ENCODE assay signal across 11 cellular contexts in the genomic region with DNA sequence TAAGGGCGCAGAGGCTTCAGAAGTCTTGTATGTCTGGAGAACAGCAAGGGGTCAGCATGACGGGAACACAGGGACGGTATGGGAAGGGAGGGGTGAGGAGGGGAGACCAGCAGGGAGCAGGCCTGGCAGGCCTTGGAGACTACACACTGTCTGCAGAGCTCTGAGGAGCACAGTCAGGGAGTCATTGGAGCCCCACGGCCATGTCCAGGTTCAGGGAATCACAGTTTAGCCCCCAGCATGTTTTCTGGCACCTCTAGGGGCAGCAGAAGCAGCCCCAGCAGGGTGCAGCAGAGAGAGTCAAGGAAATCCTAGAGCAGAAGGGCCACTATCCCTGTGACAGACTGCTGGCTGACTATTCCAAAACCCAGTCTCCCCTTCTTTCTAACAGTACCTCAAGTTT. TPM values are rescaled to one million over a fixed set of nuclear protein-coding genes. Genes with fewer than 3 reads are reported as not detected.
DNase-seq lines count a peak whose midpoint lies in the region.
"Had no signal": no experiment of that assay in that cellular context is flagged by ENCODE, and none has a peak within 500 bp of the region (broad histone marks: within the 10 kb centered on the region; RNA-seq: fewer than 3 reads in every experiment).

No MANE protein-coding gene starts in this region.

- H3K27me3 ChIP-seq in neuronal stem cell (ENCODE audit: control insufficient read depth in 3 of 3, insufficient read depth in 3 of 3, low read depth in 1 of 3, low read length in 3 of 3), result peaks cover 3 to 39% (median 16%) of the 10 kb centered on the region in 3 experiments
- H3K27me3 ChIP-seq in CD4-positive, alpha-beta memory T cell (ENCODE audit: insufficient read depth, low read length), result no peaks in the 10 kb centered on the region
- H3K27me3 ChIP-seq: pancreas had no signal

- POLR2A ChIA-PET in CD4-positive, alpha-beta memory T cell (lab: Charles Lee; ENCODE audit: partially characterized antibody), result no interaction called here

- no peak for DNase-seq in activated T-cell treated with anti-CD3 and anti-CD28 coated beads, Interleukin-2, amount 50 U/mL, for 24 hours
- DNase-seq in activated T-cell treated with anti-CD3 and anti-CD28 coated beads for 4 hours (no peak), HuH-7 (ENCODE audit: low spot score) (peak; percentile 62), neuronal stem cell (ENCODE audit: low spot score) (no peak), NCI-H187 (lab: John Stamatoyannopoulos, UW) (no peak), GM19238 (ENCODE audit: insufficient read length, low spot score) (no peak)
- DNase-seq in activated naive CD8-positive, alpha-beta T cell treated with anti-CD3 and anti-CD28 coated beads for 36 hours, result no peak
- DNase-seq in CD4-positive, alpha-beta memory T cell, result no peak
- DNase-seq: immature natural killer cell, pancreas had no signal

- no peak overlapping the region for H3K4me3 ChIP-seq in neuronal stem cell (ENCODE audit: low read length in 2 of 2)
- no peak overlapping the region for H3K4me3 ChIP-seq in CD4-positive, alpha-beta memory T cell (ENCODE audit: low read length in 2 of 2)
- H3K4me3 ChIP-seq: pancreas had no signal

- no peak overlapping the region for H3K23ac ChIP-seq in neuronal stem cell (ENCODE audit: low read depth, low read length, poor library complexity)

- H2BK120ac ChIP-seq in neuronal stem cell (ENCODE audit: low read depth, low read length), result no peak overlapping the region

- no peak overlapping the region for H4K8ac ChIP-seq in neuronal stem cell (ENCODE audit: low read depth, low read length)

- intact Hi-C loops in CD4-positive, alpha-beta memory T cell (cut with micrococcal nuclease), result no loop called here

- H3K4ac ChIP-seq in neuronal stem cell (ENCODE audit: low read length), result no peak overlapping the region

- no peaks in the 10 kb centered on the region for H3K9me3 ChIP-seq in neuronal stem cell (replicated peaks in 1 of 2; ENCODE audit: control insufficient read depth in 2 of 2, insufficient read depth in 1 of 2, low read depth in 1 of 2, low read length in 2 of 2)
- H3K9me3 ChIP-seq in CD4-positive, alpha-beta memory T cell (ENCODE audit: control insufficient read depth in 1 of 2, low read length in 2 of 2), result no peaks in the 10 kb centered on the region
- H3K9me3 ChIP-seq: pancreas had no signal

- H3K36me3 ChIP-seq in neuronal stem cell (replicated peaks in 1 of 2; ENCODE audit: control insufficient read depth in 2 of 2, insufficient read depth in 2 of 2, low read length in 2 of 2), result no peaks in the 10 kb centered on the region
- H3K36me3 ChIP-seq in CD4-positive, alpha-beta memory T cell (ENCODE audit: insufficient read depth, low read length), result no peaks in the 10 kb centered on the region
- H3K36me3 ChIP-seq: pancreas had no signal

- no peak overlapping the region for H2BK12ac ChIP-seq in neuronal stem cell (ENCODE audit: low read length)

- peaks cover 4% of the 10 kb centered on the region for H3K36me3 Mint-ChIP-seq in activated T-cell treated with anti-CD3 and anti-CD28 coated beads, Interleukin-2, amount 50 U/mL, for 24 hours (ENCODE audit: low read depth)
- H3K36me3 Mint-ChIP-seq in activated naive CD8-positive, alpha-beta T cell treated with anti-CD3 and anti-CD28 coated beads for 36 hours, result peaks cover 11% of the 10 kb centered on the region
- H3K36me3 Mint-ChIP-seq in CD4-positive, alpha-beta memory T cell, result no peaks in the 10 kb centered on the region
- H3K36me3 Mint-ChIP-seq: CD4-positive, CD25-positive, alpha-beta regulatory T cell; immature natural killer cell had no signal

- peaks cover 0 to 17% of the 10 kb centered on the region in 2 donors for H3K4me1 ChIP-seq in neuronal stem cell (ENCODE audit: control insufficient read depth in 2 of 2, insufficient read depth in 1 of 2, low read depth in 1 of 2, low read length in 2 of 2)
- H3K4me1 ChIP-seq in CD4-positive, alpha-beta memory T cell (ENCODE audit: insufficient read depth, low read length), result peaks cover 7% of the 10 kb centered on the region
- H3K4me1 ChIP-seq: pancreas had no signal

- peaks cover 48% of the 10 kb centered on the region for H3K4me1 Mint-ChIP-seq in activated T-cell treated with anti-CD3 and anti-CD28 coated beads, Interleukin-2, amount 50 U/mL, for 24 hours (ENCODE audit: low read depth)
- peaks cover 39% of the 10 kb centered on the region for H3K4me1 Mint-ChIP-seq in activated naive CD8-positive, alpha-beta T cell treated with anti-CD3 and anti-CD28 coated beads for 36 hours
- H3K4me1 Mint-ChIP-seq in CD4-positive, alpha-beta memory T cell, result peaks cover 8 to 11% (median 9%) of the 10 kb centered on the region in 4 donors

- no peak overlapping the region for H3K14ac ChIP-seq in neuronal stem cell (ENCODE audit: low read length)

- no peak overlapping the region for H4K91ac ChIP-seq in neuronal stem cell (ENCODE audit: low read depth, low read length, poor library complexity)

- H3K27me3 Mint-ChIP-seq in activated T-cell treated with anti-CD3 and anti-CD28 coated beads, Interleukin-2, amount 50 U/mL, for 24 hours, result no peaks in the 10 kb centered on the region
- H3K27me3 Mint-ChIP-seq in activated naive CD8-positive, alpha-beta T cell treated with anti-CD3 and anti-CD28 coated beads for 36 hours, result no peaks in the 10 kb centered on the region
- no peaks in the 10 kb centered on the region for H3K27me3 Mint-ChIP-seq in CD4-positive, alpha-beta memory T cell
- H3K27me3 Mint-ChIP-seq: CD4-positive, CD25-positive, alpha-beta regulatory T cell had no signal

- peak overlapping the region; percentile 85 for H3K27ac Mint-ChIP-seq in activated T-cell treated with anti-CD3 and anti-CD28 coated beads, Interleukin-2, amount 50 U/mL, for 24 hours
- H3K27ac Mint-ChIP-seq in activated naive CD8-positive, alpha-beta T cell treated with anti-CD3 and anti-CD28 coated beads for 36 hours, result peak overlapping the region; percentile 64
- H3K27ac Mint-ChIP-seq in CD4-positive, alpha-beta memory T cell, result no peak overlapping the region
- H3K27ac Mint-ChIP-seq: CD4-positive, CD25-positive, alpha-beta regulatory T cell; immature natural killer cell had no signal

- CTCF ChIA-PET in CD4-positive, alpha-beta memory T cell (lab: Charles Lee; ENCODE audit: partially characterized antibody), result no interaction called here

- H3K4me3 Mint-ChIP-seq in activated T-cell treated with anti-CD3 and anti-CD28 coated beads, Interleukin-2, amount 50 U/mL, for 24 hours, result no peak overlapping the region
- H3K4me3 Mint-ChIP-seq in activated naive CD8-positive, alpha-beta T cell treated with anti-CD3 and anti-CD28 coated beads for 36 hours, result no peak overlapping the region
- H3K4me3 Mint-ChIP-seq in CD4-positive, alpha-beta memory T cell, result no peak overlapping the region
- H3K4me3 Mint-ChIP-seq: immature natural killer cell had no signal

- H3K18ac ChIP-seq in neuronal stem cell (ENCODE audit: low read length), result peak overlapping the region; percentile 21

- no peaks in the 10 kb centered on the region for H3K79me1 ChIP-seq in neuronal stem cell (ENCODE audit: low read depth, low read length)

- no peak overlapping the region for H3K4me2 ChIP-seq in neuronal stem cell (ENCODE audit: insufficient read depth, low read length, poor library complexity, severe bottlenecking)

- WGBS in neuronal stem cell (ENCODE audit: extremely low coverage in 2 of 2, insufficient read length in 2 of 2, insufficient replicate concordance in 1 of 2), 2 donors, result no CpG with 5 or more reads among the region's 4 CpGs

- H3K27ac ChIP-seq in neuronal stem cell (replicated peaks; ENCODE audit: low read length), result no peak overlapping the region
- no peak overlapping the region for H3K27ac ChIP-seq in CD4-positive, alpha-beta memory T cell (ENCODE audit: low read depth, low read length)
- H3K27ac ChIP-seq: pancreas had no signal

- H3K9ac ChIP-seq in neuronal stem cell (ENCODE audit: low read depth, low read length, poor library complexity), result no peak overlapping the region

- no peak overlapping the region for H2AFZ ChIP-seq in neuronal stem cell (ENCODE audit: low read length)

- no peak overlapping the region for H2AK5ac ChIP-seq in neuronal stem cell (ENCODE audit: low read depth, low read length)

- no peak overlapping the region for H2BK15ac ChIP-seq in neuronal stem cell (ENCODE audit: low read length)

- no peaks in the 10 kb centered on the region for H3K9me3 Mint-ChIP-seq in activated T-cell treated with anti-CD3 and anti-CD28 coated beads, Interleukin-2, amount 50 U/mL, for 24 hours
- H3K9me3 Mint-ChIP-seq in activated naive CD8-positive, alpha-beta T cell treated with anti-CD3 and anti-CD28 coated beads for 36 hours, result peaks cover 2% of the 10 kb centered on the region
- no peaks in the 10 kb centered on the region for H3K9me3 Mint-ChIP-seq in CD4-positive, alpha-beta memory T cell
- H3K9me3 Mint-ChIP-seq: CD4-positive, CD25-positive, alpha-beta regulatory T cell; immature natural killer cell had no signal

- no peak overlapping the region for H2BK5ac ChIP-seq in neuronal stem cell (ENCODE audit: low read length)

RNA-seq across cellular contexts. Expression of gene LAMP3, which starts 3.2 kb away (rescaled TPM):
- 10 to 100 TPM; 10.8 to 10.9 TPM for total RNA-seq in activated naive CD8-positive, alpha-beta T cell treated with anti-CD3 and anti-CD28 coated beads for 36 hours
- 0.28 TPM for polyA plus RNA-seq in neuronal stem cell (2013, experiment 1 of 2)
- 0.44 TPM for polyA plus RNA-seq in neuronal stem cell (2013, experiment 2 of 2)
- total RNA-seq in CD4-positive, alpha-beta memory T cell, result under 1 TPM; 0.76 to 0.97 TPM
- 1 to 10 TPM; 2.6 to 5.6 TPM for polyA plus RNA-seq in CD4-positive, alpha-beta memory T cell

Comparison
In these comparisons a context has a peak if more than half of its experiments do, and no peak if none do; other contexts are left out.
1. H3K27ac Mint-ChIP-seq: peak in activated T-cell treated with anti-CD3 and anti-CD28 coated beads, Interleukin-2, amount 50 U/mL, for 24 hours (single experiment) and activated naive CD8-positive, alpha-beta T cell treated with anti-CD3 and anti-CD28 coated beads for 36 hours (single experiment); none in CD4-positive, alpha-beta memory T cell (0 of 7).
2. RNA of gene LAMP3, which starts 3.2 kb away (total RNA-seq): 10.8 to 10.9 TPM in activated naive CD8-positive, alpha-beta T cell treated with anti-CD3 and anti-CD28 coated beads for 36 hours; 0.76 to 0.97 TPM in CD4-positive, alpha-beta memory T cell; every median in the first group is over 4 times any median in the second.